ENCODE assay signal across 1 cellular context in the genomic region with DNA sequence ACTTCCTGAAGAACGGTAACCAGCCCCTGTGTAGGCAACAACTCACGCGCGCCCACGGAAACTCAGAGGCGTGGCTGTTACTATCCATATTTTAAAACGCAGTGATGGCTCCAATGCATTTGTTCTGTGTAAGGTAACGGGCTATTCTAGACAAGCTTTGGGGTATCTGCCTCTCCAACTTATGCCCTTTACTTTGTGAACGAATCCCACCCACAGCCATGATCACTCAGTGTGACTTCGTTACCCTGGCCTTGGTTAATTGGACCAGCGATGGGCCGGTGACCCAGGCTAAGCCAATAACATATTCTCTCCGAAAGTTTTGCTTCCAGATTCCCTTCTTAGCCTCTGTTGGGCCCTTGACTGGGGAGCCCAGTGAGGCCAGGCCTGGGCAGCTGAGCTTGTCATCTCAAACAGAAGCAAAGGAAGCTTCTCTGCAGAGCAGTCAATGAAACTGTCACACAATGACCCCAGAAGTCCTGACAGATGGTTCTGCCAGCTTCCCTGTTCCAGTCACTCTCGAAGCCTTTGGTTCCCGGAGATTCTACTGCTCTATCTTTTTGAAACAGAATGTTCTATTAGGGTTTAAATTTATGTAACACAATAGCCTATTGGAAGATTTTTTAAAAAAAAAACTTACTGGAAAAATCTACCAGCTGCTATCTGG.
TF ChIP-seq lines count a peak whose summit lies in the region.

No MANE protein-coding gene starts in this region.

TF ChIP-seq in GM23338, 12 proteins besides CTCF, POLR2A, EP300 and RAD21 (continued from another document):
- TF ChIP-seq, protein P1, sequence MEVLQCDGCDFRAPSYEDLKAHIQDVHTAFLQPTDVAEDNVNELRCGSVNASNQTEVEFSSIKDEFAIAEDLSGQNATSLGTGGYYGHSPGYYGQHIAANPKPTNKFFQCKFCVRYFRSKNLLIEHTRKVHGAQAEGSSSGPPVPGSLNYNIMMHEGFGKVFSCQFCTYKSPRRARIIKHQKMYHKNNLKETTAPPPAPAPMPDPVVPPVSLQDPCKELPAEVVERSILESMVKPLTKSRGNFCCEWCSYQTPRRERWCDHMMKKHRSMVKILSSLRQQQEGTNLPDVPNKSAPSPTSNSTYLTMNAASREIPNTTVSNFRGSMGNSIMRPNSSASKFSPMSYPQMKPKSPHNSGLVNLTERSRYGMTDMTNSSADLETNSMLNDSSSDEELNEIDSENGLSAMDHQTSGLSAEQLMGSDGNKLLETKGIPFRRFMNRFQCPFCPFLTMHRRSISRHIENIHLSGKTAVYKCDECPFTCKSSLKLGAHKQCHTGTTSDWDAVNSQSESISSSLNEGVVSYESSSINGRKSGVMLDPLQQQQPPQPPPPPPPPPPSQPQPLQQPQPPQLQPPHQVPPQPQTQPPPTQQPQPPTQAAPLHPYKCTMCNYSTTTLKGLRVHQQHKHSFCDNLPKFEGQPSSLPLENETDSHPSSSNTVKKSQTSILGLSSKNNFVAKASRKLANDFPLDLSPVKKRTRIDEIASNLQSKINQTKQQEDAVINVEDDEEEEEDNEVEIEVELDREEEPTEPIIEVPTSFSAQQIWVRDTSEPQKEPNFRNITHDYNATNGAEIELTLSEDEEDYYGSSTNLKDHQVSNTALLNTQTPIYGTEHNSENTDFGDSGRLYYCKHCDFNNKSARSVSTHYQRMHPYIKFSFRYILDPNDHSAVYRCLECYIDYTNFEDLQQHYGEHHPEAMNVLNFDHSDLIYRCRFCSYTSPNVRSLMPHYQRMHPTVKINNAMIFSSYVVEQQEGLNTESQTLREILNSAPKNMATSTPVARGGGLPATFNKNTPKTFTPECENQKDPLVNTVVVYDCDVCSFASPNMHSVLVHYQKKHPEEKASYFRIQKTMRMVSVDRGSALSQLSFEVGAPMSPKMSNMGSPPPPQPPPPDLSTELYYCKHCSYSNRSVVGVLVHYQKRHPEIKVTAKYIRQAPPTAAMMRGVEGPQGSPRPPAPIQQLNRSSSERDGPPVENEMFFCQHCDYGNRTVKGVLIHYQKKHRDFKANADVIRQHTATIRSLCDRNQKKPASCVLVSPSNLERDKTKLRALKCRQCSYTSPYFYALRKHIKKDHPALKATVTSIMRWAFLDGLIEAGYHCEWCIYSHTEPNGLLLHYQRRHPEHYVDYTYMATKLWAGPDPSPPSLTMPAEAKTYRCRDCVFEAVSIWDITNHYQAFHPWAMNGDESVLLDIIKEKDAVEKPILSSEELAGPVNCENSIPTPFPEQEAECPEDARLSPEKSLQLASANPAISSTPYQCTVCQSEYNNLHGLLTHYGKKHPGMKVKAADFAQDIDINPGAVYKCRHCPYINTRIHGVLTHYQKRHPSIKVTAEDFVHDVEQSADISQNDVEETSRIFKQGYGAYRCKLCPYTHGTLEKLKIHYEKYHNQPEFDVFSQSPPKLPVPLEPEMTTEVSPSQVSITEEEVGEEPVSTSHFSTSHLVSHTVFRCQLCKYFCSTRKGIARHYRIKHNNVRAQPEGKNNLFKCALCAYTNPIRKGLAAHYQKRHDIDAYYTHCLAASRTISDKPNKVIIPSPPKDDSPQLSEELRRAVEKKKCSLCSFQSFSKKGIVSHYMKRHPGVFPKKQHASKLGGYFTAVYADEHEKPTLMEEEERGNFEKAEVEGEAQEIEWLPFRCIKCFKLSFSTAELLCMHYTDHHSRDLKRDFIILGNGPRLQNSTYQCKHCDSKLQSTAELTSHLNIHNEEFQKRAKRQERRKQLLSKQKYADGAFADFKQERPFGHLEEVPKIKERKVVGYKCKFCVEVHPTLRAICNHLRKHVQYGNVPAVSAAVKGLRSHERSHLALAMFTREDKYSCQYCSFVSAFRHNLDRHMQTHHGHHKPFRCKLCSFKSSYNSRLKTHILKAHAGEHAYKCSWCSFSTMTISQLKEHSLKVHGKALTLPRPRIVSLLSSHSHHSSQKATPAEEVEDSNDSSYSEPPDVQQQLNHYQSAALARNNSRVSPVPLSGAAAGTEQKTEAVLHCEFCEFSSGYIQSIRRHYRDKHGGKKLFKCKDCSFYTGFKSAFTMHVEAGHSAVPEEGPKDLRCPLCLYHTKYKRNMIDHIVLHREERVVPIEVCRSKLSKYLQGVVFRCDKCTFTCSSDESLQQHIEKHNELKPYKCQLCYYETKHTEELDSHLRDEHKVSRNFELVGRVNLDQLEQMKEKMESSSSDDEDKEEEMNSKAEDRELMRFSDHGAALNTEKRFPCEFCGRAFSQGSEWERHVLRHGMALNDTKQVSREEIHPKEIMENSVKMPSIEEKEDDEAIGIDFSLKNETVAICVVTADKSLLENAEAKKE (CRISPR knock-in tag; IDR thresholded peaks at IDR 0.05): no peak
- TF ChIP-seq EZH2 (IDR thresholded peaks at IDR 0.05; ENCODE audit: low read depth, unreplicated experiment) (no peak), POLR2AphosphoS5 (IDR thresholded peaks at IDR 0.05; ENCODE audit: low read depth) (no peak)
